ENCODE assay signal across 8 cellular contexts in genomic region chr17:8222630-8223355, GRCh38. TPM values are rescaled to one million over a fixed set of nuclear protein-coding genes. Genes with fewer than 3 reads are reported as not detected.
A peak's percentile ranks its signal among the peaks of the same experiment; 100 is the strongest.
DNase-seq lines count a peak whose midpoint lies in the region; FAIRE-seq and TF ChIP-seq lines count a peak whose summit lies in the region.

No MANE protein-coding gene starts in this region.

- H4K20me1 ChIP-seq in Loucy (ENCODE audit: insufficient read depth, low read length, poor library complexity, severe bottlenecking) = no peaks in the 10 kb centered on the region

- H3K27ac ChIP-seq in neutrophil (peak overlapping the region; percentile 94), subcutaneous abdominal adipose tissue (ENCODE audit: low read depth, low read length) (peak overlapping the region; percentile 97)

- peaks cover 8% of the 10 kb centered on the region for H3K4me1 ChIP-seq in Loucy (ENCODE audit: insufficient read depth, low read length, poor library complexity, severe bottlenecking)
- H3K4me1 ChIP-seq in neutrophil (ENCODE audit: control insufficient read depth in 1 of 2, insufficient read depth in 1 of 2, low read depth in 1 of 2, low read length in 1 of 2) = peaks cover 56 to 58% of the 10 kb centered on the region in 2 experiments
- H3K4me1 ChIP-seq in subcutaneous abdominal adipose tissue (ENCODE audit: control insufficient read depth in 5 of 5, insufficient read depth in 5 of 5, low read length in 5 of 5) = peaks cover 10 to 52% (median 38%) of the 10 kb centered on the region in 5 donors

- peak overlapping the region; percentile 89 for H3K4me2 ChIP-seq in Loucy (ENCODE audit: low read depth, low read length, poor library complexity, severe bottlenecking)

- peak overlapping the region; percentile 98 for H3K9ac ChIP-seq in Loucy (ENCODE audit: low read depth, low read length, poor library complexity, severe bottlenecking)
- H3K9ac ChIP-seq in subcutaneous abdominal adipose tissue (ENCODE audit: low read length in 5 of 5) = peak overlapping the region; percentile 61 to 92 (median 78)

- no peaks in the 10 kb centered on the region for H3K9me2 ChIP-seq in Loucy (replicated peaks; ENCODE audit: low read depth, low read length)

- no peak for TF ChIP-seq CTCF in Loucy (conservative IDR thresholded peaks at IDR 0.05; ENCODE audit: low read length)
- no peak for TF ChIP-seq CTCF in neutrophil (IDR thresholded peaks at IDR 0.05)

- peak overlapping the region; percentile 87 for H3K4me3 ChIP-seq in Loucy (ENCODE audit: low read length, poor library complexity, severe bottlenecking)
- peak overlapping the region; percentile 77 to 99 for H3K4me3 ChIP-seq in neutrophil (ENCODE audit: low read depth in 1 of 2, low read length in 1 of 2)
- H3K4me3 ChIP-seq in subcutaneous abdominal adipose tissue (ENCODE audit: low read depth in 1 of 5, low read length in 5 of 5) = peak overlapping the region; percentile 77 to 98 (median 86)

- peak overlapping the region; percentile 92 for H2AFZ ChIP-seq in Loucy (ENCODE audit: low read length)

- no peak for FAIRE-seq in frontal cortex (lab: Jason Lieb, UNC)

- H3K9me3 ChIP-seq in Loucy (ENCODE audit: insufficient read depth, low read depth, low read length) (no peaks in the 10 kb centered on the region), neutrophil (no peaks in the 10 kb centered on the region), subcutaneous abdominal adipose tissue (ENCODE audit: control insufficient read depth in 5 of 5, low read length in 5 of 5) (no peaks in the 10 kb centered on the region)

- DNase-seq in ELF-1 (ENCODE audit: low read depth, low spot score) (peak; percentile 99), GOT3 (lab: John Stamatoyannopoulos, UW) (peak; percentile 85), SIG-M5 treated with dmso at 0.1 percent for 504 hours (lab: John Stamatoyannopoulos, UW; ENCODE audit: unreplicated experiment) (peak; percentile 90), frontal cortex (ENCODE audit: low spot score in 2 of 2) (peak; percentile 66 to 74)
- peak; percentile 87 to 92 (median 92) for DNase-seq in activated naive CD4-positive, alpha-beta T cell (lab: John Stamatoyannopoulos, UW)

- H3K27me3 ChIP-seq in Loucy (ENCODE audit: insufficient read depth, low read length, poor library complexity, severe bottlenecking) = no peaks in the 10 kb centered on the region
- H3K27me3 ChIP-seq in neutrophil = no peaks in the 10 kb centered on the region
- H3K27me3 ChIP-seq in subcutaneous abdominal adipose tissue (ENCODE audit: control insufficient read depth in 5 of 5, insufficient read depth in 4 of 5, low read length in 5 of 5) = peaks cover 0 to 4% (median 0%) of the 10 kb centered on the region in 5 donors

- H3K36me3 ChIP-seq in Loucy (ENCODE audit: insufficient read depth, low read length) (peaks cover 7% of the 10 kb centered on the region; the same call in 1 of the 2 replicates), neutrophil (peaks cover 31% of the 10 kb centered on the region), subcutaneous abdominal adipose tissue (ENCODE audit: control insufficient read depth in 5 of 5, insufficient read depth in 5 of 5, low read length in 5 of 5) (peaks cover 0 to 5% (median 4%) of the 10 kb centered on the region in 5 donors)

- no peaks in the 10 kb centered on the region for H3K79me2 ChIP-seq in Loucy (ENCODE audit: insufficient read depth, low read length)

- peaks cover 16% of the 10 kb centered on the region for H3F3A ChIP-seq in Loucy (ENCODE audit: low read depth)

RNA-seq across cellular contexts. Expression of gene AURKB, which starts 12.4 kb away (rescaled TPM):
- 3.7 TPM for total RNA-seq in frontal cortex

RNA-seq across cellular contexts. Expression of gene CTC1, which starts 25.1 kb away (rescaled TPM):
- 9.8 TPM for total RNA-seq in frontal cortex

RNA-seq across cellular contexts. Expression of gene PFAS, which starts 26.3 kb away (rescaled TPM):
- 22.8 TPM for total RNA-seq in frontal cortex

RNA-seq across cellular contexts. Expression of gene BORCS6, which starts 32.8 kb away (rescaled TPM):
- total RNA-seq in frontal cortex = 7.7 TPM

RNA-seq across cellular contexts. Expression of gene TMEM107, which starts 46.6 kb away (rescaled TPM):
- total RNA-seq in frontal cortex = 23.6 TPM

Comparison
In these comparisons a context has a peak if more than half of its experiments do, and no peak if none do; other contexts are left out.
1. Peak in every context shown above with its lines: DNase-seq, H3K4me3 ChIP-seq and H3K27ac ChIP-seq.